ENCODE assay signal across 8 cellular contexts in genomic region chr9:83937861-83938455, GRCh38. TPM values are rescaled to one million over a fixed set of nuclear protein-coding genes. Genes with fewer than 3 reads are reported as not detected.
DNase-seq lines count a peak whose midpoint lies in the region; ATAC-seq, FAIRE-seq and TF ChIP-seq lines count a peak whose summit lies in the region.

No MANE protein-coding gene starts in this region.

- peak; percentile 33 for FAIRE-seq in colon (lab: Jason Lieb, UNC)
- peak; percentile 88 for FAIRE-seq in HepG2 (lab: Jason Lieb, UNC)

- peak; percentile 80 for TF ChIP-seq RAD21 in HepG2 (CRISPR knock-in tag; IDR thresholded peaks at IDR 0.05)

- H3K4me2 ChIP-seq in HepG2 (ENCODE audit: low read depth, low read length): no peak overlapping the region

- H4K20me1 ChIP-seq in HepG2 (ENCODE audit: insufficient read depth, low read length): no peaks in the 10 kb centered on the region

- H3K36me3 ChIP-seq in HepG2 (replicated peaks in 1 of 2; ENCODE audit: control insufficient read depth in 1 of 2, insufficient read depth in 2 of 2, low read length in 2 of 2): peaks cover 16 to 47% of the 10 kb centered on the region in 2 experiments

- peak; percentile 72 for DNase-seq in DMS153 treated with DMSO at 0.1 percent for 48 hours (lab: John Stamatoyannopoulos, UW; ENCODE audit: unreplicated experiment)
- peak; percentile 70 for DNase-seq in Jurkat, Clone E6-1 (ENCODE audit: low read depth, low spot score)
- peak; percentile 57 for DNase-seq in RWPE1 (ENCODE audit: low spot score)
- DNase-seq in HepG2 (ENCODE audit: low spot score): peak; percentile 68
- peak; percentile 38 for DNase-seq in ureter (ENCODE audit: low spot score)

- TF ChIP-seq EP300 in HepG2 (IDR thresholded peaks at IDR 0.05; ENCODE audit: low read depth in 2 of 2, low read length in 2 of 2) (no peak), HepG2 (CRISPR knock-in tag; IDR thresholded peaks at IDR 0.05; ENCODE audit: borderline replicate concordance) (no peak)

- TF ChIP-seq CTCF in RWPE1 (conservative IDR thresholded peaks at IDR 0.05; ENCODE audit: low read depth) (peak; percentile 63), HepG2 (CRISPR knock-in tag; IDR thresholded peaks at IDR 0.05) (peak; percentile 78)

- intact Hi-C loops in HepG2 (cut with micrococcal nuclease; ENCODE audit: unreplicated experiment): loop anchor here (1.0 kb wide), 4 partner anchors 235 to 377 kb away; no protein-coding TSS in a partner anchor

- no peaks in the 10 kb centered on the region for H3K27me3 ChIP-seq in HepG2 (ENCODE audit: control insufficient read depth in 1 of 2, insufficient read depth in 2 of 2, low read length in 2 of 2)

- no peaks in the 10 kb centered on the region for H3K9me3 ChIP-seq in HepG2 (ENCODE audit: low read length)

- peaks cover 18% of the 10 kb centered on the region for H3K4me1 ChIP-seq in HepG2 (ENCODE audit: insufficient read depth, low read length)

- no peak overlapping the region for H3K9ac ChIP-seq in HepG2 (ENCODE audit: insufficient read depth, low read depth, low read length)

- H3K27ac ChIP-seq in RWPE1 (no peak overlapping the region), HepG2 (ENCODE audit: extremely low read length, insufficient read depth, low read length) (no peak overlapping the region)

- in situ Hi-C loops in HepG2 (cut with HindIII; ENCODE audit: extremely low pct_ligation_motif_present, low pct_unique_long_range_greater_than_20kb): loop anchor here (5.0 kb wide), 2 partner anchors 234 to 324 kb away; no protein-coding TSS in a partner anchor

- no TSS peak for BruUV-seq in HepG2 (replicated peaks; lab: Mats Ljungman, UMichigan)

- no peak for TF ChIP-seq POLR2A in HepG2 (IDR thresholded peaks at IDR 0.05; ENCODE audit: insufficient read depth in 1 of 2, low read depth in 2 of 2, low read length in 2 of 2)

- CTCF ChIA-PET in RWPE1 (lab: Yijun Ruan, JAX) (interaction anchor here (0.7 to 1.4 kb wide), 5 partner anchors 23 to 718 kb away, joined by 3 to 21 read pairs (median 4); no protein-coding TSS in a partner anchor), HepG2 (lab: Yijun Ruan, JAX; ENCODE audit: low intra/inter-chr PET ratio, low total read pairs) (interaction anchor here (1.9 to 3.8 kb wide), 3 partner anchors 235 to 377 kb away, joined by 10 to 24 read pairs (median 19); no protein-coding TSS in a partner anchor)

- no peak overlapping the region for H2AFZ ChIP-seq in HepG2 (ENCODE audit: low read length)

- peak; percentile 66 for ATAC-seq in GM19023 (IDR thresholded peaks at IDR 0.05; ENCODE audit: unreplicated experiment)
- peak; percentile 83 for ATAC-seq in HepG2
- ATAC-seq in HG02970 (IDR thresholded peaks at IDR 0.05; ENCODE audit: low FRiP score, unreplicated experiment): no peak

- WGBS in HepG2 (ENCODE audit: low lambda C conversion rate): 66% methylated on average over 1 of the region's 1 CpG

- H3K4me3 ChIP-seq in Jurkat, Clone E6-1 (ENCODE audit: low read length): no peak overlapping the region
- H3K4me3 ChIP-seq in HepG2 (replicated peaks in 1 of 3; ENCODE audit: insufficient read depth in 1 of 3, low read depth in 2 of 3, low read length in 3 of 3): no peak overlapping the region

- H3K79me2 ChIP-seq in HepG2 (ENCODE audit: insufficient read depth, low read length): no peaks in the 10 kb centered on the region

- POLR2A ChIA-PET in RWPE1 (lab: Yijun Ruan, JAX; ENCODE audit: low non-redundant PET) (no interaction called here), HepG2 (lab: Yijun Ruan, JAX) (no interaction called here)

TF ChIP-seq in HepG2, 621 proteins besides CTCF, POLR2A, EP300 and RAD21 (continues in another document):
- TF ChIP-seq SIN3A (IDR thresholded peaks at IDR 0.05; ENCODE audit: borderline replicate concordance, low read depth, low read length): no peak
- no peak for TF ChIP-seq CREB1 (IDR thresholded peaks at IDR 0.05)
- 0 out of 2 replicates have a peak, but pooled peaks have one; percentile 20 for TF ChIP-seq CREB1 (CRISPR knock-in tag; IDR thresholded peaks at IDR 0.05)

RNA-seq across cellular contexts. Expression of gene KIF27, which starts 16.7 kb away (rescaled TPM):
- polyA plus RNA-seq in Jurkat, Clone E6-1 (2012; ENCODE audit: insufficient read depth, insufficient read length): 12.5 TPM
- 4.1 and 4.4 TPM in 2 replicates for total RNA-seq in HepG2 (2016; rRNA removed; fragmentation: Illumina TruSeq; extraction: Trizol)
- 4.0 and 4.8 TPM in 2 replicates for total RNA-seq in HepG2 (2016; cell fraction: cytosol; rRNA removed; fragmentation: Illumina TruSeq; extraction: Trizol; ENCODE audit: low read depth)
- total RNA-seq in HepG2 (2016; cell fraction: insoluble cytoplasmic fraction; rRNA removed; fragmentation: Illumina TruSeq; extraction: Trizol): 3.6 and 4.2 TPM in 2 replicates
- 2.8 and 3.7 TPM in 2 replicates for total RNA-seq in HepG2 (2016; cell fraction: membrane; rRNA removed; fragmentation: Illumina TruSeq; extraction: Trizol)
- total RNA-seq in HepG2 (2016; cell fraction: nucleus; rRNA removed; fragmentation: Illumina TruSeq; extraction: Trizol): 7.8 and 8.8 TPM in 2 replicates
- polyA plus RNA-seq in HepG2 (2011; rRNA removed): 0.82 and 0.95 TPM in 2 replicates
- polyA plus RNA-seq in HepG2 (2011; cell fraction: cytosol; rRNA removed): 0.21 and 0.27 TPM in 2 replicates
- polyA plus RNA-seq in HepG2 (2011; cell fraction: nucleus; rRNA removed): 1.5 and 1.6 TPM in 2 replicates
- 2.0 and 2.3 TPM in 2 replicates for polyA plus RNA-seq in HepG2 (2012)
- 0.24 and 0.35 TPM in 2 replicates for polyA plus RNA-seq in HepG2 (2016; cell fraction: cytosol; fragmentation: Illumina TruSeq; extraction: Trizol; ENCODE audit: low read depth)
- polyA plus RNA-seq in HepG2 (2016; cell fraction: insoluble cytoplasmic fraction; fragmentation: Illumina TruSeq; extraction: Trizol; ENCODE audit: low read depth): 1.5 and 1.6 TPM in 2 replicates
- polyA plus RNA-seq in HepG2 (2016; cell fraction: membrane; fragmentation: Illumina TruSeq; extraction: Trizol; ENCODE audit: low read depth): 0.36 and 0.80 TPM in 2 replicates
- 5.2 and 6.8 TPM in 2 replicates for polyA plus RNA-seq in HepG2 (2016; cell fraction: nucleus; fragmentation: Illumina TruSeq; extraction: Trizol; ENCODE audit: insufficient read depth, low read depth)
- polyA minus RNA-seq in HepG2 (2011; rRNA and poly(A)+ RNA removed; ENCODE audit: low replicate concordance): 0.38 and 0.87 TPM in 2 replicates
- 1.6 and 2.3 TPM in 2 replicates for polyA minus RNA-seq in HepG2 (2011; cell fraction: cytosol; rRNA and poly(A)+ RNA removed)
- 10.7 and 12.3 TPM in 2 replicates for polyA minus RNA-seq in HepG2 (2011; cell fraction: nucleus; rRNA and poly(A)+ RNA removed)
- 10.7 TPM for total RNA-seq in ureter

RNA-seq across cellular contexts. Expression of gene HNRNPK, which starts 42.1 kb away (rescaled TPM):
- polyA plus RNA-seq in Jurkat, Clone E6-1 (2012; ENCODE audit: insufficient read depth, insufficient read length): 781 TPM
- total RNA-seq in HepG2 (2016; rRNA removed; fragmentation: Illumina TruSeq; extraction: Trizol): 712 and 973 TPM in 2 replicates
- total RNA-seq in HepG2 (2016; cell fraction: cytosol; rRNA removed; fragmentation: Illumina TruSeq; extraction: Trizol; ENCODE audit: low read depth): 62.3 and 69.4 TPM in 2 replicates
- 723 and 963 TPM in 2 replicates for total RNA-seq in HepG2 (2016; cell fraction: insoluble cytoplasmic fraction; rRNA removed; fragmentation: Illumina TruSeq; extraction: Trizol)
- total RNA-seq in HepG2 (2016; cell fraction: membrane; rRNA removed; fragmentation: Illumina TruSeq; extraction: Trizol): 132 and 145 TPM in 2 replicates
- 484 and 493 TPM in 2 replicates for total RNA-seq in HepG2 (2016; cell fraction: nucleus; rRNA removed; fragmentation: Illumina TruSeq; extraction: Trizol)
- polyA plus RNA-seq in HepG2 (2011; rRNA removed): 315 and 321 TPM in 2 replicates
- polyA plus RNA-seq in HepG2 (2011; cell fraction: cytosol; rRNA removed): 272 and 279 TPM in 2 replicates
- polyA plus RNA-seq in HepG2 (2011; cell fraction: nucleus; rRNA removed): 264 TPM in 2 replicates
- 353 and 501 TPM in 2 replicates for polyA plus RNA-seq in HepG2 (2012)
- polyA plus RNA-seq in HepG2 (2016; cell fraction: cytosol; fragmentation: Illumina TruSeq; extraction: Trizol; ENCODE audit: low read depth): 43.4 and 49.0 TPM in 2 replicates
- 995 and 1,016 TPM in 2 replicates for polyA plus RNA-seq in HepG2 (2016; cell fraction: insoluble cytoplasmic fraction; fragmentation: Illumina TruSeq; extraction: Trizol; ENCODE audit: low read depth)
- polyA plus RNA-seq in HepG2 (2016; cell fraction: membrane; fragmentation: Illumina TruSeq; extraction: Trizol; ENCODE audit: low read depth): 81.3 and 94.1 TPM in 2 replicates
- polyA plus RNA-seq in HepG2 (2016; cell fraction: nucleus; fragmentation: Illumina TruSeq; extraction: Trizol; ENCODE audit: insufficient read depth, low read depth): 534 and 576 TPM in 2 replicates
- 559 and 720 TPM in 2 replicates for polyA minus RNA-seq in HepG2 (2011; rRNA and poly(A)+ RNA removed; ENCODE audit: low replicate concordance)
- 342 and 349 TPM in 2 replicates for polyA minus RNA-seq in HepG2 (2011; cell fraction: cytosol; rRNA and poly(A)+ RNA removed)
- polyA minus RNA-seq in HepG2 (2011; cell fraction: nucleus; rRNA and poly(A)+ RNA removed): 822 and 855 TPM in 2 replicates
- 600 TPM for total RNA-seq in ureter

RNA-seq across cellular contexts. Expression of gene RMI1, which starts 42.6 kb away (rescaled TPM):
- polyA plus RNA-seq in Jurkat, Clone E6-1 (2012; ENCODE audit: insufficient read depth, insufficient read length): 22.5 TPM
- 3.7 and 18.4 TPM in 2 replicates for total RNA-seq in HepG2 (2016; rRNA removed; fragmentation: Illumina TruSeq; extraction: Trizol)
- total RNA-seq in HepG2 (2016; cell fraction: cytosol; rRNA removed; fragmentation: Illumina TruSeq; extraction: Trizol; ENCODE audit: low read depth): 2.3 and 2.4 TPM in 2 replicates
- 3.1 and 18.4 TPM in 2 replicates for total RNA-seq in HepG2 (2016; cell fraction: insoluble cytoplasmic fraction; rRNA removed; fragmentation: Illumina TruSeq; extraction: Trizol)
- total RNA-seq in HepG2 (2016; cell fraction: membrane; rRNA removed; fragmentation: Illumina TruSeq; extraction: Trizol): 8.3 and 8.9 TPM in 2 replicates
- total RNA-seq in HepG2 (2016; cell fraction: nucleus; rRNA removed; fragmentation: Illumina TruSeq; extraction: Trizol): 9.6 and 9.7 TPM in 2 replicates
- polyA plus RNA-seq in HepG2 (2011; rRNA removed): 0.54 and 0.61 TPM in 2 replicates
- 0.40 and 0.74 TPM in 2 replicates for polyA plus RNA-seq in HepG2 (2011; cell fraction: cytosol; rRNA removed)
- 0.53 and 1.2 TPM in 2 replicates for polyA plus RNA-seq in HepG2 (2011; cell fraction: nucleus; rRNA removed)
- 3.8 and 7.3 TPM in 2 replicates for polyA plus RNA-seq in HepG2 (2012)
- polyA plus RNA-seq in HepG2 (2016; cell fraction: cytosol; fragmentation: Illumina TruSeq; extraction: Trizol; ENCODE audit: low read depth): 0.76 and 0.89 TPM in 2 replicates
- polyA plus RNA-seq in HepG2 (2016; cell fraction: insoluble cytoplasmic fraction; fragmentation: Illumina TruSeq; extraction: Trizol; ENCODE audit: low read depth): 20.1 and 21.4 TPM in 2 replicates
- polyA plus RNA-seq in HepG2 (2016; cell fraction: membrane; fragmentation: Illumina TruSeq; extraction: Trizol; ENCODE audit: low read depth): 2.9 and 3.6 TPM in 2 replicates
- 17.1 and 19.6 TPM in 2 replicates for polyA plus RNA-seq in HepG2 (2016; cell fraction: nucleus; fragmentation: Illumina TruSeq; extraction: Trizol; ENCODE audit: insufficient read depth, low read depth)
- 0.64 and 3.2 TPM in 2 replicates for polyA minus RNA-seq in HepG2 (2011; rRNA and poly(A)+ RNA removed; ENCODE audit: low replicate concordance)
- 4.8 and 5.1 TPM in 2 replicates for polyA minus RNA-seq in HepG2 (2011; cell fraction: cytosol; rRNA and poly(A)+ RNA removed)
- 2.6 and 4.6 TPM in 2 replicates for polyA minus RNA-seq in HepG2 (2011; cell fraction: nucleus; rRNA and poly(A)+ RNA removed)
- total RNA-seq in ureter: 12.1 TPM
